ENCODE assay signal across 16 cellular contexts in genomic region chr5:14417792-14418765, GRCh38.
DNase-seq lines count a peak whose midpoint lies in the region; ATAC-seq and TF ChIP-seq lines count a peak whose summit lies in the region.
"Had no signal": no experiment of that assay in that cellular context is flagged by ENCODE, and none has a peak within 500 bp of the region (broad histone marks: within the 10 kb centered on the region; RNA-seq: fewer than 3 reads in every experiment).

No MANE protein-coding gene starts in this region.

- H2AFZ ChIP-seq in ACC112 (ENCODE audit: low read length, unreplicated experiment): no peak overlapping the region
- H2AFZ ChIP-seq in fibroblast of lung (ENCODE audit: low read length): no peak overlapping the region

- H3K4me3 Mint-ChIP-seq in neural crest cell: no peak overlapping the region

- peaks cover 36% of the 10 kb centered on the region for H3K4me1 Mint-ChIP-seq in neural crest cell

- peak overlapping the region; percentile 35 for H3K4me2 ChIP-seq in fibroblast of lung (ENCODE audit: extremely low read depth, insufficient read depth, low read length)

- H3K79me2 ChIP-seq in ACC112 (ENCODE audit: control insufficient read depth, insufficient read depth, low read length, unreplicated experiment): peaks cover 66% of the 10 kb centered on the region
- H3K79me2 ChIP-seq in fibroblast of lung (ENCODE audit: control insufficient read depth, insufficient read depth, low read length): peaks cover 58% of the 10 kb centered on the region

- ATAC-seq in GM19023 (IDR thresholded peaks at IDR 0.05; ENCODE audit: unreplicated experiment) (no peak), HG03025 (IDR thresholded peaks at IDR 0.05; ENCODE audit: low FRiP score, unreplicated experiment) (no peak)
- ATAC-seq: activated CD8-positive, alpha-beta T cell treated with anti-CD3 and anti-CD28 coated beads for 36 hours; upper lobe of right lung had no signal

- TF ChIP-seq CTCF in fibroblast of lung (conservative IDR thresholded peaks at IDR 0.05 in 1 of 2, IDR thresholded peaks at IDR 0.05 in 1 of 2; ENCODE audit: low read depth in 1 of 2, low read length in 2 of 2) (no peak), neural crest cell (conservative IDR thresholded peaks at IDR 0.05) (no peak)

- H3K4me3 ChIP-seq in ACC112 (ENCODE audit: low read depth, low read length) (no peak overlapping the region), SJSA1 (no peak overlapping the region), fibroblast of lung (replicated peaks in 1 of 4; ENCODE audit: control extremely low read depth in 1 of 4, insufficient read depth in 1 of 4, low read depth in 3 of 4, low read length in 4 of 4) (no peak overlapping the region)
- H3K4me3 ChIP-seq: upper lobe of right lung had no signal

- H4K20me1 ChIP-seq in fibroblast of lung (ENCODE audit: control insufficient read depth, extremely low read depth, insufficient read depth, low read length): no peaks in the 10 kb centered on the region

- no peaks in the 10 kb centered on the region for H3K27me3 Mint-ChIP-seq in neural crest cell (ENCODE audit: low read depth)
- H3K27me3 Mint-ChIP-seq: activated CD8-positive, alpha-beta T cell treated with anti-CD3 and anti-CD28 coated beads for 36 hours had no signal

- H3K4me1 ChIP-seq in ACC112 (ENCODE audit: control insufficient read depth, insufficient read depth, low read length, unreplicated experiment) (peaks cover 73% of the 10 kb centered on the region), SJSA1 (replicated peaks) (peaks cover 52% of the 10 kb centered on the region), fibroblast of lung (ENCODE audit: control insufficient read depth, extremely low read depth, insufficient read depth, low read length) (peaks cover 25% of the 10 kb centered on the region)
- H3K4me1 ChIP-seq: upper lobe of right lung had no signal

- H3K36me3 ChIP-seq in ACC112 (ENCODE audit: insufficient read depth, low read length) (peaks cover 42% of the 10 kb centered on the region), SJSA1 (peaks cover 87% of the 10 kb centered on the region), fibroblast of lung (ENCODE audit: control insufficient read depth, insufficient read depth, low read length) (peaks cover 44% of the 10 kb centered on the region)

- no peak for DNase-seq in SJSA1 (ENCODE audit: low read depth in 1 of 2, low spot score in 2 of 2)
- DNase-seq in fibroblast of lung (ENCODE audit: low read depth in 2 of 2): peak; percentile 47 to 62
- DNase-seq in neural crest cell (ENCODE audit: low read depth, low spot score): no peak
- no peak for DNase-seq in SKM-1 treated with dmso at 0.1 percent for 144 hours (lab: John Stamatoyannopoulos, UW; ENCODE audit: unreplicated experiment)
- no peak for DNase-seq in stimulated activated naive CD4-positive, alpha-beta T cell treated with Interleukin-2 at 50 U/mL for 16 hours (lab: John Stamatoyannopoulos, UW)
- DNase-seq: activated CD8-positive, alpha-beta T cell treated with anti-CD3 and anti-CD28 coated beads for 36 hours; anterior cingulate cortex; GOT3; MM.1S; NCI-H524; occipital lobe; upper lobe of right lung had no signal

- no peaks in the 10 kb centered on the region for H3K9me3 ChIP-seq in SJSA1 (replicated peaks)
- no peaks in the 10 kb centered on the region for H3K9me3 ChIP-seq in fibroblast of lung (ENCODE audit: control insufficient read depth, insufficient read depth, low read depth, low read length)
- H3K9me3 ChIP-seq: upper lobe of right lung had no signal

- H3K9me3 Mint-ChIP-seq in neural crest cell: no peaks in the 10 kb centered on the region
- H3K9me3 Mint-ChIP-seq: activated CD8-positive, alpha-beta T cell treated with anti-CD3 and anti-CD28 coated beads for 36 hours had no signal

- peak overlapping the region; percentile 99 for H3K27ac ChIP-seq in ACC112 (ENCODE audit: low read depth, low read length)
- peak overlapping the region; percentile 43; the same call in 1 of the 2 replicates for H3K27ac ChIP-seq in SJSA1
- H3K27ac ChIP-seq in fibroblast of lung (ENCODE audit: insufficient read depth, low read length): peak overlapping the region; percentile 66
- H3K27ac ChIP-seq: epithelial cell of prostate, upper lobe of right lung had no signal

- H3K9ac ChIP-seq in fibroblast of lung (ENCODE audit: insufficient read depth, low read length): no peak overlapping the region

- H3K36me3 Mint-ChIP-seq in neural crest cell (ENCODE audit: low read depth): peaks cover 33% of the 10 kb centered on the region

- H3K27ac Mint-ChIP-seq in neural crest cell (ENCODE audit: unreplicated experiment): peak overlapping the region; percentile 90

- H3K27me3 ChIP-seq in ACC112 (ENCODE audit: insufficient read depth, low read length) (no peaks in the 10 kb centered on the region), SJSA1 (replicated peaks) (no peaks in the 10 kb centered on the region), fibroblast of lung (ENCODE audit: control insufficient read depth, insufficient read depth, low read length) (no peaks in the 10 kb centered on the region)
- H3K27me3 ChIP-seq: upper lobe of right lung had no signal

Comparison
In these comparisons a context has a peak if more than half of its experiments do, and no peak if none do; other contexts are left out.
1. H3K27ac ChIP-seq: peak in every context shown above with its lines; median percentile 99 in ACC112; 66 in fibroblast of lung; 43 in SJSA1.
2. DNase-seq: peak in fibroblast of lung (2 of 2); none in SJSA1 (0 of 2), neural crest cell (single experiment), SKM-1 treated with dmso at 0.1 percent for 144 hours (single experiment) and stimulated activated naive CD4-positive, alpha-beta T cell treated with Interleukin-2 at 50 U/mL for 16 hours (single experiment).